Comparison of ENCODE assay signal across 8 cellular contexts in the genomic region with DNA sequence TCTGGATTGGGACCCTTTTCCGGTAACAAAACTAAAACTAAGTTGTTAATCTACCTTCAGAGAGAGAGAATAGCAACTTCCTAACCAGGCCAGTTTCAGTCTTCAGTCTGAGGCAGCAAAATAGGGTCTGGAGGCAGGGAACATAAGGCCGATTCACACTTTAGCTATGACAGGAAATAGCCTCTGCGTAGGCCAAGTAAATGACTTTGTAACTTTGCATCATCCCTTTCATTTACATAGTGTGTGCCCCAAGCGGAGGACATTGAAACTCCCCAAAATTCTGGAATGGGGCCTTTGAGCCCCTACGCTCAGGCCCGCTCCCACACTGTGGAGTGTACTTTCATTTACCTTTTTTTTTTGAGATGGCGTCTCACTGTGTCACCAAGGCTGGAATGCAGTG. TPM values are rescaled to one million over a fixed set of nuclear protein-coding genes. Genes with fewer than 3 reads are reported as not detected.
DNase-seq lines count a peak whose midpoint lies in the region; ATAC-seq, FAIRE-seq and TF ChIP-seq lines count a peak whose summit lies in the region.

No MANE protein-coding gene starts in this region.

- WGBS in H9 (ENCODE audit: extremely low coverage, insufficient read length, low lambda C conversion rate) = no CpG with 5 or more reads among the region's 7 CpGs

- H3K4ac ChIP-seq in H9 (ENCODE audit: low read depth, low read length) = no peak overlapping the region

- ATAC-seq in RWPE2 (ENCODE audit: low read depth) = no peak
- ATAC-seq in GM21737 (IDR thresholded peaks at IDR 0.05; ENCODE audit: unreplicated experiment) = no peak

- H3K56ac ChIP-seq in H9 (ENCODE audit: insufficient read length, low read depth, low read length) = no peak overlapping the region

- H3K9me3 Mint-ChIP-seq in H9 = no peaks in the 10 kb centered on the region; a peak in 1 of 5 replicates

- H3K4me1 ChIP-seq in H9 (ENCODE audit: insufficient read depth, low read length) (peaks cover 9% of the 10 kb centered on the region; the same call in 1 of the 2 replicates), RWPE2 (ENCODE audit: insufficient read depth, poor library complexity, severe bottlenecking) (peaks cover 59% of the 10 kb centered on the region)

- H4K91ac ChIP-seq in H9 (ENCODE audit: insufficient read length, low read depth, low read length) = no peak overlapping the region

- H4K20me1 ChIP-seq in H9 (ENCODE audit: control insufficient read depth, insufficient read depth, insufficient read length) = no peaks in the 10 kb centered on the region

- no peak overlapping the region for H2BK15ac ChIP-seq in H9 (ENCODE audit: low read depth, low read length)

- no peak overlapping the region for H3K4me2 ChIP-seq in H9 (ENCODE audit: insufficient read depth, insufficient read length, low read length)

- TF ChIP-seq CTCF in H9 (conservative IDR thresholded peaks at IDR 0.05) (no peak), RWPE2 (IDR thresholded peaks at IDR 0.05; ENCODE audit: poor library complexity, severe bottlenecking) (no peak)

- H2BK12ac ChIP-seq in H9 (ENCODE audit: insufficient read length, low read depth, low read length) = no peak overlapping the region

- H3K36me3 ChIP-seq in RWPE2 (ENCODE audit: low read depth) = peaks cover 29% of the 10 kb centered on the region

- H3K79me2 ChIP-seq in H9 (ENCODE audit: insufficient read depth, low read length) = 0 out of 2 replicates have a peak, but pooled peaks cover 2% of the 10 kb centered on the region

- no peak overlapping the region for H3K4me3 ChIP-seq in RWPE2 (ENCODE audit: severe bottlenecking)

- no peak overlapping the region for H2AFZ ChIP-seq in H9 (ENCODE audit: low read length)

- peak; percentile 54 for FAIRE-seq in GM12892 (lab: Jason Lieb, UNC)

- H3K36me3 Mint-ChIP-seq in H9 (ENCODE audit: insufficient read depth in 1 of 3, low read depth in 3 of 3) = peaks cover 12 to 20% (median 16%) of the 10 kb centered on the region in 3 experiments; a peak in 6 of 7 replicates

- H3K9me3 ChIP-seq in H9 (ENCODE audit: control insufficient read depth, low read depth, low read length) (no peaks in the 10 kb centered on the region), RWPE2 (ENCODE audit: severe bottlenecking) (no peaks in the 10 kb centered on the region)

- H2AK5ac ChIP-seq in H9 (ENCODE audit: insufficient read length, low read length) = no peak overlapping the region

- no peaks in the 10 kb centered on the region; the same call in none of the 2 replicates for H3K27me3 Mint-ChIP-seq in H9 (ENCODE audit: low read depth)

- peak overlapping the region; percentile 11 for H3K18ac ChIP-seq in H9 (ENCODE audit: insufficient read length, low read depth, low read length)

- 0 out of 2 replicates have a peak, but pooled peaks have one; percentile 48 for TF ChIP-seq POLR2A in GM12892 (IDR thresholded peaks at IDR 0.05; ENCODE audit: low read depth, low read length)

- peak overlapping the region; percentile 88 for H2BK120ac ChIP-seq in H9 (ENCODE audit: low read depth, low read length, poor library complexity, severe bottlenecking)

- H3K27ac Mint-ChIP-seq in H9 = peak overlapping the region; percentile 17 to 81 (median 49); a peak in 6 of 7 replicates

- no peak overlapping the region for H3K9ac ChIP-seq in H9 (ENCODE audit: extremely low read depth, insufficient read length, low read length)

- H3K27ac ChIP-seq in H9 (ENCODE audit: insufficient read length, low read depth, low read length) = peak overlapping the region; percentile 54
- H3K27ac ChIP-seq in RWPE2 (ENCODE audit: poor library complexity, severe bottlenecking) = peak overlapping the region; percentile 98
- H3K27ac ChIP-seq in caudate nucleus (ENCODE audit: low read depth, low read length) = no peak overlapping the region

- peaks cover 14% of the 10 kb centered on the region for H3K23me2 ChIP-seq in H9 (ENCODE audit: insufficient read length, low read depth, low read length, poor library complexity, severe bottlenecking)

- H2BK20ac ChIP-seq in H9 (ENCODE audit: low read depth, low read length, poor library complexity, severe bottlenecking) = no peak overlapping the region

- no peak overlapping the region for H3T11ph ChIP-seq in H9 (ENCODE audit: low read length)

- H3K23ac ChIP-seq in H9 (ENCODE audit: insufficient read length, low read depth, low read length) = no peak overlapping the region

- H4K5ac ChIP-seq in H9 (ENCODE audit: insufficient read length, low read depth, low read length) = no peak overlapping the region

- H3K4me3 Mint-ChIP-seq in H9 = peak overlapping the region in 1 of 2 experiments; percentile 16; a peak in 2 of 5 replicates

- peaks cover 57 to 65% of the 10 kb centered on the region in 2 experiments for H3K4me1 Mint-ChIP-seq in H9

- no peaks in the 10 kb centered on the region for H3K79me1 ChIP-seq in H9 (ENCODE audit: insufficient read depth, low read depth, low read length, poor library complexity, severe bottlenecking)

- DNase-seq in GM12892 (ENCODE audit: insufficient read length) (no peak), H9 (no peak), RWPE2 (ENCODE audit: low spot score) (no peak), fibroblast of peridontal ligament (ENCODE audit: extremely low read depth) (peak; percentile 60), caudate nucleus (lab: John Stamatoyannopoulos, UW) (no peak), iPS-NIHi7 (ENCODE audit: extremely low spot score) (no peak)
- no peak for DNase-seq in activated effector memory CD4-positive, alpha-beta T cell treated with anti-CD3 and anti-CD28 coated beads, Interleukin-2, amount 50 U/mL, for 16 hours

- H4K8ac ChIP-seq in H9 (replicated peaks; ENCODE audit: insufficient read length, low read depth, low read length) = no peak overlapping the region

- H3K14ac ChIP-seq in H9 (ENCODE audit: insufficient read depth, low read length) = no peak overlapping the region; the same call in 1 of the 2 replicates

- H2BK5ac ChIP-seq in H9 (ENCODE audit: insufficient read length, low read length) = no peak overlapping the region

- H3K27me3 ChIP-seq in H9 (ENCODE audit: insufficient read depth, low read length) (no peaks in the 10 kb centered on the region), RWPE2 (ENCODE audit: insufficient read depth, poor library complexity, severe bottlenecking) (no peaks in the 10 kb centered on the region)

RNA-seq across cellular contexts. Expression of gene UPP1, which starts 1.7 kb away (rescaled TPM):
- 4.6 TPM for polyA plus RNA-seq in GM12892 (2012; ENCODE audit: missing spikeins)
- 34.2 and 36.4 TPM in 2 replicates for total RNA-seq in H9 (2021)

RNA-seq across cellular contexts. Expression of gene C7orf57, which starts 52.0 kb away (rescaled TPM):
- not detected for polyA plus RNA-seq in GM12892 (2012; ENCODE audit: missing spikeins)
- total RNA-seq in H9 (2021) = 0.35 TPM in 1 of 2 replicates, not detected in the other

RNA-seq across cellular contexts. Expression of gene SUN3, which starts 58.4 kb away (rescaled TPM):
- not detected for polyA plus RNA-seq in GM12892 (2012; ENCODE audit: missing spikeins)
- not detected in 2 replicates for total RNA-seq in H9 (2021)
